In genomic region chr4:8921465-8921864, GRCh38 we compare ENCODE assay signal across 22 cellular contexts. TPM values are rescaled to one million over a fixed set of nuclear protein-coding genes. Genes with fewer than 3 reads are reported as not detected.
"Had no signal": no experiment of that assay in that cellular context is flagged by ENCODE, and none has a peak within 500 bp of the region (broad histone marks: within the 10 kb centered on the region; RNA-seq: fewer than 3 reads in every experiment).

No MANE protein-coding gene starts in this region.

- H3K4me1 ChIP-seq: testis, uterus had no signal

- DNase-seq: activated CD4-positive, alpha-beta T cell treated with anti-CD3 and anti-CD28 coated beads for 48 hours; activated CD8-positive, alpha-beta T cell treated with anti-CD3 and anti-CD28 coated beads for 36 hours; activated naive CD4-positive, alpha-beta T cell; activated T-cell treated with anti-CD3 and anti-CD28 coated beads, Interleukin-2, amount 50 U/mL, for 1 hour; amygdala; effector memory CD4-positive, alpha-beta T cell; hypothalamus; left cardiac atrium; mucosa of descending colon; nephron progenitor cell; stimulated activated CD4-positive, alpha-beta T cell treated with anti-CD3 and anti-CD28 coated beads, Interleukin-4, amount 100 ng/mL, for 1 hour; stimulated activated naive CD4-positive, alpha-beta T cell; testis; trophoblast cell; uterus had no signal

- H3K27ac Mint-ChIP-seq: activated CD8-positive, alpha-beta T cell treated with anti-CD3 and anti-CD28 coated beads for 36 hours; memory B cell; nephron progenitor cell had no signal

- H3K4me1 Mint-ChIP-seq: memory B cell, nephron progenitor cell had no signal

- H3K4me3 Mint-ChIP-seq: activated CD8-positive, alpha-beta T cell treated with anti-CD3 and anti-CD28 coated beads for 36 hours; memory B cell; nephron progenitor cell had no signal

- H3K36me3 Mint-ChIP-seq: memory B cell had no signal

- H3K27ac ChIP-seq: testis, uterus had no signal

- H3K36me3 ChIP-seq: uterus had no signal

- H3K4me3 ChIP-seq: mucosa of descending colon, testis, uterus had no signal

- H3K9me3 ChIP-seq: testis, uterus had no signal

- H3K27me3 ChIP-seq: testis had no signal

RNA-seq across cellular contexts. Expression of gene HMX1, which starts 49.8 kb away (rescaled TPM):
- total RNA-seq: activated CD8-positive, alpha-beta T cell treated with anti-CD3 and anti-CD28 coated beads for 36 hours; dermis microvascular lymphatic vessel endothelial cell; endothelial cell of umbilical vein; esophagus mucosa; frontal cortex; left cardiac atrium; renal cortical epithelial cell; T-helper 2 cell treated with Interferon-gamma antibody and Interleukin-4, amounts not matched to agents 100 ng/mL and 5 ng/mL, for 36 hours had no signal
- polyA plus RNA-seq: endothelial cell of umbilical vein had no signal
